In the genomic region with DNA sequence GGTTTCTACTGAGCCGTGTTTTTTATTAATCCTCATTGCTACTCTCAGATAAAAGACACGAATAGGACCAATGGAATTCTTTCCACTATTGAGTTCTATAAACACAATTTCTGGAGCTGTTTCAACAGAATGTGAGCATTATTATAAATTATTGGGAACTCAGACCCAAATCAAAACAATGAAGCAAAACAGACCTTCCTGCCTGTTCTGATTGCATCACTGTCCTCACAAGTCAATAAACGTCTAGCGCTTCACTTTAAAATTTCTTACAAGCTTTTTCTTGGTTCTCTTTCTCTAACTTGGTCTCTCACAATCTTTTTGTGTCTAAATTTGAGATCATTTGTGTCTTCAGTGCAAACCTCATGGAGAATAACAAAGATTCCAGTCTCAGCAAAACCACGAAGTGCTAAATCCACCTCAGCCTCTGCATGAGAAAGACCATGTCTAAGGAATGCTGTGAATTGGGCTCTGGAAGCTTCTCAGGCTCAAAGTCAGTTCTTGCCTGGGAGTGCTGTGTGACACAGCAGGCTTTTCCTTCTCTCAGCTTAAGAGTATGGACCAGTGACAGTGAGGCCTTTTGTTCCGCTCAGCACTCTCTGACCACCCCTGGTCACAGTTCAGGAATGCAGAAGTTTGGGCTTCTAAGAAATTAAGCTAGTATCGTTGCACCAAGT, we compare ENCODE assay signal across 9 cellular contexts. TPM values are rescaled to one million over a fixed set of nuclear protein-coding genes. Genes with fewer than 3 reads are reported as not detected.
DNase-seq lines count a peak whose midpoint lies in the region; ATAC-seq and TF ChIP-seq lines count a peak whose summit lies in the region.
"Had no signal": no experiment of that assay in that cellular context is flagged by ENCODE, and none has a peak within 500 bp of the region (broad histone marks: within the 10 kb centered on the region; RNA-seq: fewer than 3 reads in every experiment).

No MANE protein-coding gene starts in this region.

- peak; percentile 90 for DNase-seq in NT2/D1 (ENCODE audit: low read depth, low spot score)
- peak; percentile 13 for DNase-seq in endothelial cell (ENCODE audit: low spot score)
- DNase-seq in mesothelial cell of epicardium (ENCODE audit: low spot score in 2 of 2, unreplicated experiment in 2 of 2), result no peak
- DNase-seq in type B pancreatic cell (ENCODE audit: extremely low spot score, unreplicated experiment), result no peak
- DNase-seq in MG63, result no peak
- DNase-seq in MM.1S, result no peak
- DNase-seq: caudate nucleus had no signal

- H3K36me3 ChIP-seq in NT2/D1 (ENCODE audit: insufficient read depth, insufficient read length, low read length) (no peaks in the 10 kb centered on the region), MG63 (no peaks in the 10 kb centered on the region), MM.1S (replicated peaks; ENCODE audit: insufficient read depth, low read length) (no peaks in the 10 kb centered on the region)

- H3K4me3 Mint-ChIP-seq in endothelial cell (ENCODE audit: unreplicated experiment) (peak overlapping the region; percentile 6), mesothelial cell of epicardium (no peak overlapping the region), type B pancreatic cell (peak overlapping the region; percentile 23)

- H3K9ac ChIP-seq in NT2/D1 (ENCODE audit: insufficient read length, low read depth) (no peak overlapping the region), MM.1S (ENCODE audit: low read length) (no peak overlapping the region)

- peaks cover 3% of the 10 kb centered on the region for H3K36me3 Mint-ChIP-seq in endothelial cell (ENCODE audit: low read depth, unreplicated experiment)
- H3K36me3 Mint-ChIP-seq in mesothelial cell of epicardium, result peaks cover 28% of the 10 kb centered on the region
- peaks cover 14% of the 10 kb centered on the region for H3K36me3 Mint-ChIP-seq in type B pancreatic cell

- no peak for ATAC-seq in HG03280 (IDR thresholded peaks at IDR 0.05; ENCODE audit: unreplicated experiment)

- no peaks in the 10 kb centered on the region for H3K79me2 ChIP-seq in MM.1S (ENCODE audit: low read length)

- no peaks in the 10 kb centered on the region for H3K9me2 ChIP-seq in MM.1S (replicated peaks; ENCODE audit: insufficient read depth, low read length)

- H4K20me1 ChIP-seq in MM.1S (ENCODE audit: insufficient read depth, low read length), result no peaks in the 10 kb centered on the region

- H3K9me3 Mint-ChIP-seq in endothelial cell (ENCODE audit: unreplicated experiment), result no peaks in the 10 kb centered on the region
- peaks cover 21% of the 10 kb centered on the region for H3K9me3 Mint-ChIP-seq in mesothelial cell of epicardium
- H3K9me3 Mint-ChIP-seq in type B pancreatic cell, result no peaks in the 10 kb centered on the region

- H3K4me1 Mint-ChIP-seq in endothelial cell (ENCODE audit: unreplicated experiment), result peaks cover 46% of the 10 kb centered on the region
- peaks cover 51% of the 10 kb centered on the region for H3K4me1 Mint-ChIP-seq in mesothelial cell of epicardium
- peaks cover 31% of the 10 kb centered on the region for H3K4me1 Mint-ChIP-seq in type B pancreatic cell (ENCODE audit: unreplicated experiment)

- H3K27ac ChIP-seq in MM.1S (ENCODE audit: low read length), result no peak overlapping the region

- H2AFZ ChIP-seq in MM.1S (ENCODE audit: low read length), result no peak overlapping the region

- H3K27me3 ChIP-seq in NT2/D1 (ENCODE audit: insufficient read depth, insufficient read length) (no peaks in the 10 kb centered on the region), MG63 (no peaks in the 10 kb centered on the region), MM.1S (replicated peaks; ENCODE audit: insufficient read depth, low read length) (no peaks in the 10 kb centered on the region)

- no peaks in the 10 kb centered on the region for H3K4me1 ChIP-seq in NT2/D1 (ENCODE audit: insufficient read depth, insufficient read length)
- no peaks in the 10 kb centered on the region for H3K4me1 ChIP-seq in MM.1S (ENCODE audit: low read length)

- H3K9me3 ChIP-seq in NT2/D1 (ENCODE audit: insufficient read depth, low read length) (peaks cover 7% of the 10 kb centered on the region; the same call in 1 of the 2 replicates), MG63 (peaks cover 8% of the 10 kb centered on the region; the same call in 1 of the 2 replicates), MM.1S (replicated peaks; ENCODE audit: insufficient read depth, low read length) (no peaks in the 10 kb centered on the region)

- H3K27ac Mint-ChIP-seq in endothelial cell (ENCODE audit: unreplicated experiment), result peak overlapping the region; percentile 94
- H3K27ac Mint-ChIP-seq in mesothelial cell of epicardium, result peak overlapping the region; percentile 97
- peak overlapping the region; percentile 54 for H3K27ac Mint-ChIP-seq in type B pancreatic cell

- H3K27me3 Mint-ChIP-seq in endothelial cell (ENCODE audit: unreplicated experiment), result peaks cover 6% of the 10 kb centered on the region
- no peaks in the 10 kb centered on the region for H3K27me3 Mint-ChIP-seq in mesothelial cell of epicardium (ENCODE audit: low read depth)
- no peaks in the 10 kb centered on the region for H3K27me3 Mint-ChIP-seq in type B pancreatic cell

- H3K4me3 ChIP-seq in NT2/D1 (ENCODE audit: insufficient read length, low read depth) (no peak overlapping the region), MG63 (no peak overlapping the region), MM.1S (ENCODE audit: low read length) (no peak overlapping the region)
- H3K4me3 ChIP-seq: skin epidermis had no signal

- H3F3A ChIP-seq in MM.1S (ENCODE audit: insufficient read depth, low read length), result no peaks in the 10 kb centered on the region

- no peak overlapping the region for H3K4me2 ChIP-seq in MM.1S (ENCODE audit: low read depth, low read length)

- no peak for TF ChIP-seq CTCF in endothelial cell (IDR thresholded peaks at IDR 0.05; ENCODE audit: unreplicated experiment)
- TF ChIP-seq CTCF in mesothelial cell of epicardium (IDR thresholded peaks at IDR 0.05; ENCODE audit: unreplicated experiment), result no peak
- no peak for TF ChIP-seq CTCF in type B pancreatic cell (conservative IDR thresholded peaks at IDR 0.05)
- TF ChIP-seq CTCF in MM.1S (IDR thresholded peaks at IDR 0.05; ENCODE audit: low read length), result no peak

RNA-seq across cellular contexts. Expression of a gene that starts 22.8 kb away (rescaled TPM):
- total RNA-seq in endothelial cell (ENCODE audit: unreplicated experiment) (350 TPM), mesothelial cell of epicardium (153 to 161 TPM (median 159 TPM) in 3 replicates), type B pancreatic cell (ENCODE audit: low replicate concordance) (17.6 and 104 TPM in 2 replicates)
- total RNA-seq in MG63 (2014; rRNA removed; shearing (Covaris generic); ENCODE audit: low replicate concordance), result 0.99 and 1.6 TPM in 2 replicates

Comparison
In these comparisons a context has a peak if more than half of its experiments do, and no peak if none do; other contexts are left out.
1. DNase-seq: peak in NT2/D1 (single experiment) and endothelial cell (single experiment); none in mesothelial cell of epicardium (0 of 2), type B pancreatic cell (single experiment), MG63 (single experiment) and MM.1S (single experiment).
2. Peak in every context shown above with its lines, with median percentiles within 50 percentile points of each other: H3K27ac Mint-ChIP-seq.